Comparison of ENCODE assay signal across 18 cellular contexts in genomic region chr1:41151846-41152245, GRCh38.
DNase-seq lines count a peak whose midpoint lies in the region; ATAC-seq and TF ChIP-seq lines count a peak whose summit lies in the region.
"Had no signal": no experiment of that assay in that cellular context is flagged by ENCODE, and none has a peak within 500 bp of the region (broad histone marks: within the 10 kb centered on the region; RNA-seq: fewer than 3 reads in every experiment).

No MANE protein-coding gene starts in this region.

- peaks cover 0 to 25% (median 0%) of the 10 kb centered on the region in 3 donors for H3K36me3 ChIP-seq in esophagus squamous epithelium

- H3K4me3 Mint-ChIP-seq in nephron progenitor cell (no peak overlapping the region), type B pancreatic cell (no peak overlapping the region)
- H3K4me3 Mint-ChIP-seq: activated CD4-positive, alpha-beta memory T cell treated with anti-CD3 and anti-CD28 coated beads for 36 hours; stimulated activated memory B cell treated with anti-CD40 and anti-IgM and Interleukin-4, amounts not matched to agents 10 μg/mL and 1 μg/mL and 100 μg/mL, for 72 hours had no signal

- no peak overlapping the region for H3K4me3 ChIP-seq in esophagus squamous epithelium
- H3K4me3 ChIP-seq: HAP-1, prostate gland had no signal

- TF ChIP-seq POLR2A in esophagus squamous epithelium (IDR thresholded peaks at IDR 0.05) = no peak

- H3K27ac Mint-ChIP-seq in nephron progenitor cell (peak overlapping the region; percentile 80), type B pancreatic cell (peak overlapping the region; percentile 1)
- H3K27ac Mint-ChIP-seq: activated CD4-positive, alpha-beta memory T cell treated with anti-CD3 and anti-CD28 coated beads for 36 hours; stimulated activated memory B cell treated with anti-CD40 and anti-IgM and Interleukin-4, amounts not matched to agents 10 μg/mL and 1 μg/mL and 100 μg/mL, for 72 hours had no signal

- peak overlapping the region in 3 of 4 donors; percentile 6 to 69 (median 27) for H3K27ac ChIP-seq in esophagus squamous epithelium
- H3K27ac ChIP-seq: 22Rv1, prostate gland had no signal

- no peaks in the 10 kb centered on the region for H3K27me3 ChIP-seq in esophagus squamous epithelium

- peaks cover 9 to 24% (median 10%) of the 10 kb centered on the region in 3 donors for H3K4me1 ChIP-seq in esophagus squamous epithelium
- H3K4me1 ChIP-seq: HAP-1, prostate gland had no signal

- peaks cover 41% of the 10 kb centered on the region for H3K36me3 Mint-ChIP-seq in nephron progenitor cell (ENCODE audit: low read depth)
- peaks cover 15% of the 10 kb centered on the region for H3K36me3 Mint-ChIP-seq in type B pancreatic cell

- H3K9me3 Mint-ChIP-seq in nephron progenitor cell = peaks cover 7% of the 10 kb centered on the region
- no peaks in the 10 kb centered on the region for H3K9me3 Mint-ChIP-seq in type B pancreatic cell
- H3K9me3 Mint-ChIP-seq: activated CD4-positive, alpha-beta memory T cell treated with anti-CD3 and anti-CD28 coated beads for 36 hours; stimulated activated memory B cell treated with anti-CD40 and anti-IgM and Interleukin-4, amounts not matched to agents 10 μg/mL and 1 μg/mL and 100 μg/mL, for 72 hours had no signal

- intact Hi-C loops in esophagus squamous epithelium (cut with DNase I) = no loop called here

- no peaks in the 10 kb centered on the region for H3K9me3 ChIP-seq in esophagus squamous epithelium
- H3K9me3 ChIP-seq: Caco-2, HAP-1, prostate gland had no signal

- DNase-seq in NCI-H82 (lab: John Stamatoyannopoulos, UW) = peak; percentile 16
- DNase-seq in NCI-H82 treated with DMSO at 0.1 percent for 48 hours (lab: John Stamatoyannopoulos, UW; ENCODE audit: unreplicated experiment) = no peak
- no peak for DNase-seq in esophagus squamous epithelium (lab: John Stamatoyannopoulos, UW)
- DNase-seq in nephron progenitor cell = no peak
- no peak for DNase-seq in type B pancreatic cell (ENCODE audit: extremely low spot score, unreplicated experiment)
- DNase-seq in 8988T = no peak
- DNase-seq in stimulated activated CD4-positive, alpha-beta T cell treated with anti-CD3 and anti-CD28 coated beads, Interleukin-4, amount 100 ng/mL, for 24 hours = no peak
- DNase-seq: activated CD4-positive, alpha-beta memory T cell treated with anti-CD3 and anti-CD28 coated beads for 36 hours; Caco-2; NCI-H2029; NCI-H69; SIG-M5; stimulated activated CD4-positive, alpha-beta T cell treated with anti-CD3 and anti-CD28 coated beads, Interleukin-4, amount 100 ng/mL, for 1 hour had no signal

- TF ChIP-seq CTCF in esophagus squamous epithelium (IDR thresholded peaks at IDR 0.05) (no peak), nephron progenitor cell (IDR thresholded peaks at IDR 0.05) (no peak), type B pancreatic cell (conservative IDR thresholded peaks at IDR 0.05) (no peak)

- H3K4me1 Mint-ChIP-seq in nephron progenitor cell (peaks cover 9% of the 10 kb centered on the region), type B pancreatic cell (ENCODE audit: unreplicated experiment) (peaks cover 17% of the 10 kb centered on the region)
- H3K4me1 Mint-ChIP-seq: stimulated activated memory B cell treated with anti-CD40 and anti-IgM and Interleukin-4, amounts not matched to agents 10 μg/mL and 1 μg/mL and 100 μg/mL, for 72 hours had no signal

- 68 to 70% methylated on average over 4 of the region's 4 CpGs for WGBS in esophagus squamous epithelium, 2 donors

- no peak for ATAC-seq in HG03097 (IDR thresholded peaks at IDR 0.05; ENCODE audit: low FRiP score, unreplicated experiment)
- ATAC-seq: stimulated activated memory B cell treated with anti-CD40 and anti-IgM and Interleukin-4, amounts not matched to agents 10 μg/mL and 1 μg/mL and 100 μg/mL, for 72 hours had no signal

- H3K27me3 Mint-ChIP-seq in nephron progenitor cell (ENCODE audit: low read depth, poor library complexity) (no peaks in the 10 kb centered on the region), type B pancreatic cell (no peaks in the 10 kb centered on the region)
- H3K27me3 Mint-ChIP-seq: activated CD4-positive, alpha-beta memory T cell treated with anti-CD3 and anti-CD28 coated beads for 36 hours; stimulated activated memory B cell treated with anti-CD40 and anti-IgM and Interleukin-4, amounts not matched to agents 10 μg/mL and 1 μg/mL and 100 μg/mL, for 72 hours had no signal
